In the genomic region with DNA sequence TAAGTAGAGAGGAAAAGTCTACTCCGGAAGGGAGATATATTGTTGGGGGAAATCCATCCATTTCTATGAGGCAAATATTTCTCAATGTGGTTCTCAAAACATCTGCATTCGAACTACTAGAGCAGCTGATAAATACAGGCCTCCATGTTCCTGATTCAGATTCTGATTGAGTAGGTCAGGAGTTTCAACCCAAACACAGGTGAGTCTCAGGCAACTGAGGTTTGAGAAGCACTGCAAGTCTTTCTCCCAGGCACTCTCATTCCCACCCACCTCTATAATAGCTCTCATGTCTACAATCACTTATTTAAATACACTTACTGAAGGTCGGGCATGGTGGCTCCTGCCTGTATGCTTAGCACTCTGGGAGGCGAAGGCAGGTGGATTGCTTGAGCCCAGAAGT, we compare ENCODE assay signal across 30 cellular contexts.
"Had no signal": no experiment of that assay in that cellular context is flagged by ENCODE, and none has a peak within 500 bp of the region (broad histone marks: within the 10 kb centered on the region; RNA-seq: fewer than 3 reads in every experiment).

No MANE protein-coding gene starts in this region.

- H3K4me3 Mint-ChIP-seq: T-cell had no signal

- H3K9me3 Mint-ChIP-seq: T-cell had no signal

- H3K4me1 Mint-ChIP-seq: T-cell had no signal

- DNase-seq: Kasumi-1, KG1, MG63, NCI-H1048, NCI-H1092 treated with DMSO at 0.1 percent for 48 hours, NCI-H1105 treated with DMSO at 0.1 percent for 48 hours, NCI-H1436, NCI-H1694, NCI-H187, NCI-H1930, NCI-H2029 treated with DMSO at 0.1 percent for 48 hours, NCI-H2081 treated with DMSO at 0.1 percent for 48 hours, NCI-H2107, NCI-H2171, NCI-H226, NCI-H446 treated with DMSO at 0.1 percent for 48 hours, NCI-H510A, NCI-H526, NCI-H69, NCI-H748 treated with DMSO at 0.1 percent for 48 hours, OCI-M1, PC-3, Peyer's patch, SHP77, SIG-M5, SJCRH30, T-cell had no signal

- ATAC-seq: K562, PC-3, Right ventricle myocardium inferior, SK-N-SH treated with all-trans-retinoic acid at 6 μM for 48 hours, T-cell had no signal

- H3K36me3 Mint-ChIP-seq: T-cell had no signal

- H3K27ac Mint-ChIP-seq: T-cell had no signal
